In genomic region chr17:38591759-38592241, GRCh38 we compare ENCODE assay signal across 8 cellular contexts. TPM values are rescaled to one million over a fixed set of nuclear protein-coding genes. Genes with fewer than 3 reads are reported as not detected.
DNase-seq lines count a peak whose midpoint lies in the region; ATAC-seq and TF ChIP-seq lines count a peak whose summit lies in the region.

No MANE protein-coding gene starts in this region.

- no peaks in the 10 kb centered on the region for H3K79me1 ChIP-seq in H9 (ENCODE audit: insufficient read depth, low read depth, low read length, poor library complexity, severe bottlenecking)

- H3K36me3 Mint-ChIP-seq in H9 (ENCODE audit: insufficient read depth in 1 of 3, low read depth in 3 of 3), result no peaks in the 10 kb centered on the region

- no peak overlapping the region for H3K9ac ChIP-seq in H9 (ENCODE audit: extremely low read depth, insufficient read length, low read length)

- H3K27me3 ChIP-seq in WERI-Rb-1 (ENCODE audit: insufficient read depth, low read depth, severe bottlenecking) (no peaks in the 10 kb centered on the region), right lobe of liver (no peaks in the 10 kb centered on the region), H9 (ENCODE audit: insufficient read depth, low read length) (no peaks in the 10 kb centered on the region; the same call in 1 of the 2 replicates)

- no peak overlapping the region for H2BK12ac ChIP-seq in H9 (ENCODE audit: insufficient read length, low read depth, low read length)

- H3K4me1 ChIP-seq in right lobe of liver (peaks cover 0 to 12% (median 5%) of the 10 kb centered on the region in 4 donors), H9 (ENCODE audit: insufficient read depth, low read length) (no peaks in the 10 kb centered on the region)

- no peaks in the 10 kb centered on the region for H3K79me2 ChIP-seq in H9 (ENCODE audit: insufficient read depth, low read length)

- H2AFZ ChIP-seq in H9 (ENCODE audit: low read length), result no peak overlapping the region

- no peak overlapping the region for H2BK15ac ChIP-seq in H9 (ENCODE audit: low read depth, low read length)

- no peak overlapping the region for H4K91ac ChIP-seq in H9 (ENCODE audit: insufficient read length, low read depth, low read length)

- no peaks in the 10 kb centered on the region for H3K9me3 Mint-ChIP-seq in H9

- H3K9me3 ChIP-seq in WERI-Rb-1 (ENCODE audit: severe bottlenecking), result no peaks in the 10 kb centered on the region
- no peaks in the 10 kb centered on the region for H3K9me3 ChIP-seq in right lobe of liver
- H3K9me3 ChIP-seq in H9 (ENCODE audit: control insufficient read depth, low read depth, low read length), result no peaks in the 10 kb centered on the region

- H3K23me2 ChIP-seq in H9 (ENCODE audit: insufficient read length, low read depth, low read length, poor library complexity, severe bottlenecking), result no peaks in the 10 kb centered on the region

- H4K5ac ChIP-seq in H9 (ENCODE audit: insufficient read length, low read depth, low read length), result no peak overlapping the region

- no peak overlapping the region for H3K56ac ChIP-seq in H9 (ENCODE audit: insufficient read length, low read depth, low read length)

- intact Hi-C loops in right lobe of liver (cut with DNase I), result no loop called here

- no peak overlapping the region for H3T11ph ChIP-seq in H9 (ENCODE audit: low read length)

- H2BK5ac ChIP-seq in H9 (ENCODE audit: insufficient read length, low read length), result no peak overlapping the region

- no peak overlapping the region for H2AK5ac ChIP-seq in H9 (ENCODE audit: insufficient read length, low read length)

- H4K8ac ChIP-seq in H9 (replicated peaks; ENCODE audit: insufficient read length, low read depth, low read length), result no peak overlapping the region

- H2BK120ac ChIP-seq in H9 (ENCODE audit: low read depth, low read length, poor library complexity, severe bottlenecking), result no peak overlapping the region

- no peak overlapping the region for H2BK20ac ChIP-seq in H9 (ENCODE audit: low read depth, low read length, poor library complexity, severe bottlenecking)

- H3K4me3 Mint-ChIP-seq in H9, result no peak overlapping the region

- H4K20me1 ChIP-seq in H9 (ENCODE audit: control insufficient read depth, insufficient read depth, insufficient read length), result peaks cover 2% of the 10 kb centered on the region

- peak; percentile 29 to 36 (median 32) for ATAC-seq in right lobe of liver
- ATAC-seq in GM21515 (IDR thresholded peaks at IDR 0.05; ENCODE audit: unreplicated experiment), result no peak
- no peak for ATAC-seq in GM21737 (IDR thresholded peaks at IDR 0.05; ENCODE audit: unreplicated experiment)

- H3K23ac ChIP-seq in H9 (ENCODE audit: insufficient read length, low read depth, low read length), result no peak overlapping the region

- TF ChIP-seq CTCF in WERI-Rb-1 (IDR thresholded peaks at IDR 0.05; ENCODE audit: low read depth, low read length) (no peak), right lobe of liver (IDR thresholded peaks at IDR 0.05) (no peak), H9 (conservative IDR thresholded peaks at IDR 0.05) (no peak)

- no peak overlapping the region for H3K18ac ChIP-seq in H9 (ENCODE audit: insufficient read length, low read depth, low read length)

- peaks cover 50 to 70% of the 10 kb centered on the region in 2 experiments for H3K4me1 Mint-ChIP-seq in H9

- 33% methylated on average over 1 of the region's 5 CpGs for WGBS in right lobe of liver (ENCODE audit: insufficient coverage, low coverage, low lambda C conversion rate, missing lambda C conversion rate)
- no CpG with 5 or more reads among the region's 5 CpGs for WGBS in H9 (ENCODE audit: extremely low coverage, insufficient read length, low lambda C conversion rate)

- no peak for TF ChIP-seq POLR2A in right lobe of liver (IDR thresholded peaks at IDR 0.05)

- peak; percentile 61 for DNase-seq in CMK (ENCODE audit: low read depth)
- peak; percentile 97 to 99 for DNase-seq in Kasumi-1 (lab: John Stamatoyannopoulos, UW)
- DNase-seq in WERI-Rb-1, result no peak
- no peak for DNase-seq in right lobe of liver
- DNase-seq in NCI-H1092 treated with DMSO at 0.1 percent for 48 hours (lab: John Stamatoyannopoulos, UW), result no peak
- DNase-seq in H9, result no peak

- H3K36me3 ChIP-seq in WERI-Rb-1, result no peaks in the 10 kb centered on the region
- H3K36me3 ChIP-seq in right lobe of liver, result no peaks in the 10 kb centered on the region

- H3K4me3 ChIP-seq in WERI-Rb-1 (ENCODE audit: low read depth, low read length), result no peak overlapping the region
- no peak overlapping the region for H3K4me3 ChIP-seq in right lobe of liver

- H3K27me3 Mint-ChIP-seq in H9 (ENCODE audit: low read depth), result peaks cover 38% of the 10 kb centered on the region

- no peak overlapping the region for H3K4me2 ChIP-seq in H9 (ENCODE audit: insufficient read depth, insufficient read length, low read length)

- H3K27ac ChIP-seq in WERI-Rb-1 (peak overlapping the region; percentile 95), right lobe of liver (no peak overlapping the region), H9 (ENCODE audit: insufficient read length, low read depth, low read length) (no peak overlapping the region)

- H3K27ac Mint-ChIP-seq in H9, result peak overlapping the region in 1 of 3 experiments; percentile 9; a peak in 1 of 7 replicates

- no peak overlapping the region for H3K14ac ChIP-seq in H9 (ENCODE audit: insufficient read depth, low read length)

- no peak overlapping the region for H3K4ac ChIP-seq in H9 (ENCODE audit: low read depth, low read length)

RNA-seq across cellular contexts. Expression of gene SRCIN1, which starts 14.0 kb away (rescaled TPM):
- total RNA-seq in right lobe of liver (10 to 100 TPM in 4 of 6 experiments, 1 to 10 TPM in 2; 5.6 to 17.6 (median 11.5) TPM), H9 (2021) (6.7 and 6.9 TPM in 2 replicates)

Comparison
In these comparisons a context has a peak if more than half of its experiments do, and no peak if none do; other contexts are left out.
1. DNase-seq: peak in CMK (single experiment) and Kasumi-1 (2 of 2); none in WERI-Rb-1 (single experiment), right lobe of liver (0 of 3), NCI-H1092 treated with DMSO at 0.1 percent for 48 hours (single experiment) and H9 (single experiment).
2. ATAC-seq: peak in right lobe of liver (4 of 4); none in GM21515 (single experiment) and GM21737 (single experiment).